ENCODE assay signal across 19 cellular contexts in genomic region chr11:31069447-31070205, GRCh38.
DNase-seq lines count a peak whose midpoint lies in the region; ATAC-seq, FAIRE-seq and TF ChIP-seq lines count a peak whose summit lies in the region.
"Had no signal": no experiment of that assay in that cellular context is flagged by ENCODE, and none has a peak within 500 bp of the region (broad histone marks: within the 10 kb centered on the region; RNA-seq: fewer than 3 reads in every experiment).

No MANE protein-coding gene starts in this region.

- no peak for TF ChIP-seq CTCF in SK-N-SH (IDR thresholded peaks at IDR 0.05)
- no peak for TF ChIP-seq CTCF in bronchial epithelial cell (IDR thresholded peaks at IDR 0.05; ENCODE audit: insufficient read depth, low read length, severe bottlenecking)

- H3K36me3 ChIP-seq in SK-N-SH (replicated peaks in 1 of 2; ENCODE audit: control insufficient read depth in 1 of 2, insufficient read depth in 2 of 2, low read length in 1 of 2) (no peaks in the 10 kb centered on the region), bronchial epithelial cell (ENCODE audit: control insufficient read depth, insufficient read depth, low read length) (no peaks in the 10 kb centered on the region)

- no peaks in the 10 kb centered on the region for H3K4me1 ChIP-seq in SK-N-SH (ENCODE audit: control insufficient read depth in 1 of 2, insufficient read depth in 2 of 2, low read depth in 1 of 2, low read length in 1 of 2)

- no peak overlapping the region for H3K4me3 ChIP-seq in SK-N-SH (ENCODE audit: low read depth in 2 of 2, low read length in 1 of 2)
- no peak overlapping the region for H3K4me3 ChIP-seq in bronchial epithelial cell (ENCODE audit: low read depth, low read length)

- ATAC-seq in SK-N-SH treated with all-trans-retinoic acid at 6 μM for 48 hours: no peak
- no peak for ATAC-seq in HG02642 (IDR thresholded peaks at IDR 0.05; ENCODE audit: poor library complexity, unreplicated experiment)
- ATAC-seq in GM19035 (IDR thresholded peaks at IDR 0.05; ENCODE audit: unreplicated experiment): no peak

- no peak overlapping the region; a peak in 1 of 4 replicates for H3K27ac ChIP-seq in SK-N-SH (ENCODE audit: low read depth in 2 of 2, low read length in 1 of 2)
- H3K27ac ChIP-seq: 22Rv1 had no signal

- no peak for TF ChIP-seq RAD21 in SK-N-SH (IDR thresholded peaks at IDR 0.05; ENCODE audit: low read length)

- DNase-seq in SK-N-SH: no peak
- peak; percentile 29 for DNase-seq in M059J (ENCODE audit: low read depth)
- DNase-seq in bronchial epithelial cell (ENCODE audit: low read depth): peak; percentile 11
- no peak for DNase-seq in NOMO-1 (lab: John Stamatoyannopoulos, UW; ENCODE audit: unreplicated experiment in 2 of 2)
- DNase-seq: ACHN; C1 segment of cervical spinal cord; CD4-positive, alpha-beta T cell; DMS153; DMS79 treated with DMSO at 0.1 percent for 48 hours; EL; GOT3; H9 had no signal

- H3K27me3 ChIP-seq in SK-N-SH (ENCODE audit: insufficient read depth) (no peaks in the 10 kb centered on the region), bronchial epithelial cell (ENCODE audit: control insufficient read depth, insufficient read depth, low read length) (no peaks in the 10 kb centered on the region)

- H4K20me1 ChIP-seq in SK-N-SH (ENCODE audit: insufficient read depth): no peaks in the 10 kb centered on the region

- H3K4me2 ChIP-seq in SK-N-SH: no peak overlapping the region

- 0% methylated on average over 1 of the region's 1 CpG for whole genome bisulfite sequencing in SK-N-SH (ENCODE audit: low lambda C conversion rate)

- H3K79me2 ChIP-seq in SK-N-SH (ENCODE audit: insufficient read depth): no peaks in the 10 kb centered on the region

- no peak for TF ChIP-seq EP300 in SK-N-SH (IDR thresholded peaks at IDR 0.05; ENCODE audit: borderline replicate concordance in 1 of 2, low read depth in 1 of 2, low read length in 1 of 2)

- no peaks in the 10 kb centered on the region; the same call in 1 of the 2 replicates for H3K9me2 ChIP-seq in SK-N-SH

- H3K9me3 ChIP-seq in SK-N-SH: no peaks in the 10 kb centered on the region

- 0 out of 2 replicates have a peak overlapping the region, but pooled peaks have one; percentile 23 for H2AFZ ChIP-seq in SK-N-SH (ENCODE audit: low read depth)

- H3F3A ChIP-seq in SK-N-SH (replicated peaks; ENCODE audit: insufficient read depth): no peaks in the 10 kb centered on the region

- FAIRE-seq in bronchial epithelial cell (lab: Jason Lieb, UNC): no peak
- FAIRE-seq: G401.6, GM12891, HTR-8/SVneo had no signal

- CTCF ChIA-PET in SK-N-SH (lab: Yijun Ruan, JAX): no interaction called here

- POLR2A ChIA-PET in SK-N-SH (lab: Yijun Ruan, JAX): no interaction called here

- no peak overlapping the region for H3K9ac ChIP-seq in SK-N-SH

TF ChIP-seq in SK-N-SH, 30 proteins besides CTCF, POLR2A, EP300 and RAD21:
- TF ChIP-seq GATA2 (CRISPR knock-in tag; IDR thresholded peaks at IDR 0.05) (no peak), SIN3A (IDR thresholded peaks at IDR 0.05; ENCODE audit: borderline replicate concordance, low read depth, low read length) (no peak), TEAD4 (IDR thresholded peaks at IDR 0.05; ENCODE audit: borderline replicate concordance, insufficient read depth) (no peak), IRF3 (IDR thresholded peaks at IDR 0.05; ENCODE audit: low read depth, low read length) (no peak), USF1 (IDR thresholded peaks at IDR 0.05; ENCODE audit: borderline replicate concordance, low read depth) (no peak), MAX (IDR thresholded peaks at IDR 0.05; ENCODE audit: low read depth) (no peak), FOSL2 (IDR thresholded peaks at IDR 0.05; ENCODE audit: borderline replicate concordance, low read depth) (no peak), MEF2A (IDR thresholded peaks at IDR 0.05; ENCODE audit: borderline replicate concordance, low read depth) (no peak), ELF1 (IDR thresholded peaks at IDR 0.05) (no peak), CHD2 (IDR thresholded peaks at IDR 0.05; ENCODE audit: low read length, partially characterized antibody) (no peak), NFIC (IDR thresholded peaks at IDR 0.05; ENCODE audit: borderline replicate concordance) (no peak), NRF1 (IDR thresholded peaks at IDR 0.05; ENCODE audit: low read depth, low read length) (no peak), EZH2phosphoT487 (IDR thresholded peaks at IDR 0.05; ENCODE audit: borderline replicate concordance, low read depth) (no peak), TAF1 (IDR thresholded peaks at IDR 0.05; ENCODE audit: borderline replicate concordance, low read depth, low read length) (no peak), YY1 (IDR thresholded peaks at IDR 0.05; ENCODE audit: low read depth) (no peak)

TF ChIP-seq in SK-N-SH treated with all-trans-retinoic acid at 6 μM for 48 hours, 23 proteins besides CTCF, POLR2A, EP300 and RAD21:
- no peak for TF ChIP-seq TOX (CRISPR knock-in tag; IDR thresholded peaks at IDR 0.05; ENCODE audit: borderline replicate concordance)
- no peak for TF ChIP-seq SNAI2 (CRISPR knock-in tag; IDR thresholded peaks at IDR 0.05)
- no peak for TF ChIP-seq CSDC2 (CRISPR knock-in tag; IDR thresholded peaks at IDR 0.05)
- TF ChIP-seq CSRNP3 (CRISPR knock-in tag; IDR thresholded peaks at IDR 0.05): no peak
- no peak for TF ChIP-seq BACH2 (CRISPR knock-in tag; IDR thresholded peaks at IDR 0.05; ENCODE audit: borderline replicate concordance)
TF ChIP-seq in SK-N-SH treated with all-trans-retinoic acid at 6 μM for 48 hours: peak in this region for 0.

Comparison
In these comparisons a context has a peak if more than half of its experiments do, and no peak if none do; other contexts are left out.
1. DNase-seq: peak in M059J (single experiment) and bronchial epithelial cell (single experiment); none in SK-N-SH (single experiment) and NOMO-1 (0 of 2).